In genomic region chr6:52622810-52623209, GRCh38 we compare ENCODE assay signal across 2 cellular contexts.
A peak's percentile ranks its signal among the peaks of the same experiment; 100 is the strongest.
TF ChIP-seq lines count a peak whose summit lies in the region.

No MANE protein-coding gene starts in this region.

TF ChIP-seq in HepG2, 621 proteins besides CTCF, POLR2A, EP300 and RAD21:
- TF ChIP-seq RELA (CRISPR knock-in tag; IDR thresholded peaks at IDR 0.05): no peak
- TF ChIP-seq CEBPB (IDR thresholded peaks at IDR 0.05; ENCODE audit: borderline replicate concordance, low read depth, low read length): peak; percentile 51; the same call in 1 of the 2 replicates
TF ChIP-seq in HepG2: peak in this region for 1.

TF ChIP-seq in K562, 482 proteins besides CTCF, POLR2A, EP300 and RAD21:
- TF ChIP-seq VEZF1 (CRISPR knock-in tag; IDR thresholded peaks at IDR 0.05) (no peak), PYGO2 (tag; IDR thresholded peaks at IDR 0.05) (no peak), CEBPG (CRISPR knock-in tag; IDR thresholded peaks at IDR 0.05) (no peak), CEBPG (tag; conservative IDR thresholded peaks at IDR 0.05 in 1 of 2, IDR thresholded peaks at IDR 0.05 in 1 of 2) (peak; percentile 20; a peak in 1 of 4 replicates)
TF ChIP-seq in K562: peak in this region for 1.
